In the genomic region with DNA sequence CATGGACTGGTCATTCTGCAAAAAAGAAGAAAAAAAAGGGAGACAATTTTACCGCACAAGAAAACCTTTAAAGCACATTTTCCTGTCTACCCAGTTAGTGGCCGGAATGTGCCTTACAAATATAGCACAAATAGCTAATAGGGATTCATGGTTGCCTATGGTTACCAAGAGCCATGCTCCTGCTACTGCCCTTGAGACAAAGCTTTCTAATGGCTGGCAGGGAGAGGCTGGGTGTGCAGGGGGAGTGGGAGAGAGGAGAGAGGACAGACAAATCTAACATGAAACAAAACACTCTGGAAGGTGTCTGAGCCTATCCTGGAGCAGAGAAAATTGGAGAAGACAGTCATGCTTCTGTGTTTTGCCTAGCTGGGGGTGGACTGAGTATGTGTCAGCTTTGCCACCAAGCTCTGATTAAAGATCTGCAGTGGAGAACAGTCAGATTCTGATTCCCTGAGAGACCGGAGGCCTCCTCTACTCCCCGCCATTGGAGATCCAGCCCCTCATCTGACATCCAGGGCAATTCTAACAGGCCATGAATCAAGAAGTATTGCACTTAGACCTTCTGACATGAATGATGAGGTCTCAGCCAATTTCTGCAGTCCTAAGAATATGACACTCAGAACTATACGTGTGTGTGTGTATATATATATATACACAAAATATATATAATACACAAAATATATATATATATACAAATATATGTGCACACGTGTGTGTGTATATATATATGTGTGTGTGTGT, we compare ENCODE assay signal across 15 cellular contexts.
A peak's percentile ranks its signal among the peaks of the same experiment; 100 is the strongest.
DNase-seq lines count a peak whose midpoint lies in the region; TF ChIP-seq lines count a peak whose summit lies in the region.
"Had no signal": no experiment of that assay in that cellular context is flagged by ENCODE, and none has a peak within 500 bp of the region (broad histone marks: within the 10 kb centered on the region; RNA-seq: fewer than 3 reads in every experiment).

No MANE protein-coding gene starts in this region.

- CTCF ChIA-PET in A673 (lab: Charles Lee): interaction anchor here (0.5 kb wide), 1 partner anchor 279 kb away, joined by 3 read pairs; no protein-coding TSS in a partner anchor

- H3F3A ChIP-seq in neural cell (ENCODE audit: insufficient read depth, low read length, poor library complexity, severe bottlenecking): peaks cover 4% of the 10 kb centered on the region

- no peak for DNase-seq in A673 (ENCODE audit: low spot score)
- DNase-seq in NCI-H2227 treated with DMSO at 0.1 percent for 48 hours (lab: John Stamatoyannopoulos, UW): peak; percentile 55
- no peak for DNase-seq in coronary artery (ENCODE audit: low spot score)
- DNase-seq in posterior vena cava (ENCODE audit: low spot score): no peak
- DNase-seq in NCI-H2081 (lab: John Stamatoyannopoulos, UW): no peak
- no peak for DNase-seq in ureter (ENCODE audit: low spot score)
- DNase-seq in MG63: no peak
- DNase-seq: activated CD8-positive, alpha-beta T cell treated with anti-CD3 and anti-CD28 coated beads, Interleukin-2, amount 10 ng/mL, durations not matched to agents 7 days and 5 days; activated gamma-delta T cell; cortex of kidney; H9; natural killer cell; NCI-H2029; T-helper 2 cell had no signal

- H3K27me3 ChIP-seq in A673 (replicated peaks; ENCODE audit: insufficient read depth, low read depth, low read length, poor library complexity): no peaks in the 10 kb centered on the region
- no peaks in the 10 kb centered on the region for H3K27me3 ChIP-seq in neural cell (ENCODE audit: insufficient read depth, low read depth, low read length)
- H3K27me3 ChIP-seq in MG63: no peaks in the 10 kb centered on the region

- no TSS peak for BruUV-seq in A673 (replicated peaks; lab: Mats Ljungman, UMichigan)

- H3K27ac ChIP-seq in A673 (ENCODE audit: low read depth, low read length, poor library complexity, severe bottlenecking) (peak overlapping the region; percentile 65), coronary artery (peak overlapping the region in 1 of 2 donors; percentile 79), neural cell (ENCODE audit: low read length) (peak overlapping the region; percentile 81)

- H3K9me3 ChIP-seq in A673 (ENCODE audit: low read depth, low read length, poor library complexity, severe bottlenecking) (peaks cover 3% of the 10 kb centered on the region), neural cell (ENCODE audit: low read length) (no peaks in the 10 kb centered on the region), MG63 (no peaks in the 10 kb centered on the region)

- peak overlapping the region; percentile 48 for H3K9ac ChIP-seq in neural cell (ENCODE audit: low read length)

- intact Hi-C loops in A673 (cut with micrococcal nuclease; ENCODE audit: unreplicated experiment) (no loop called here), posterior vena cava (cut with DNase I) (loop anchor here in 1 of 2 donors (10.0 kb wide), 1 partner anchor 1623 kb away; no protein-coding TSS in a partner anchor)

- H3K79me2 ChIP-seq in neural cell (replicated peaks; ENCODE audit: insufficient read depth, low read length): no peaks in the 10 kb centered on the region

- H3K4me3 ChIP-seq in A673 (ENCODE audit: low read depth, low read length, poor library complexity, severe bottlenecking): no peak overlapping the region
- peak overlapping the region; percentile 9 for H3K4me3 ChIP-seq in coronary artery
- peak overlapping the region; percentile 44 for H3K4me3 ChIP-seq in neural cell (ENCODE audit: low read length)
- no peak overlapping the region for H3K4me3 ChIP-seq in MG63

- peak overlapping the region; percentile 26 for H3K4me2 ChIP-seq in neural cell (ENCODE audit: low read length)

- H4K20me1 ChIP-seq in neural cell (ENCODE audit: insufficient read depth): no peaks in the 10 kb centered on the region

- H3K9me2 ChIP-seq in neural cell (ENCODE audit: insufficient read depth, low read length): no peaks in the 10 kb centered on the region

- TF ChIP-seq EP300 in neural cell (conservative IDR thresholded peaks at IDR 0.05; ENCODE audit: poor library complexity, severe bottlenecking): peak; percentile 57

- POLR2A ChIA-PET in A673 (lab: Charles Lee; ENCODE audit: low non-redundant PET): no interaction called here

- TF ChIP-seq RAD21 in neural cell (conservative IDR thresholded peaks at IDR 0.05): no peak

- H2AFZ ChIP-seq in neural cell (ENCODE audit: low read depth, low read length): no peak overlapping the region

- H3K4me1 ChIP-seq in A673 (ENCODE audit: insufficient read depth, low read length, poor library complexity, severe bottlenecking): peaks cover 35% of the 10 kb centered on the region

- H3K36me3 ChIP-seq in A673 (ENCODE audit: insufficient read depth, low read length, poor library complexity, severe bottlenecking) (no peaks in the 10 kb centered on the region), neural cell (ENCODE audit: insufficient read depth, low read length) (no peaks in the 10 kb centered on the region), MG63 (no peaks in the 10 kb centered on the region)

- TF ChIP-seq CTCF in A673 (conservative IDR thresholded peaks at IDR 0.05; ENCODE audit: low read depth, low read length) (no peak), coronary artery (IDR thresholded peaks at IDR 0.05) (no peak), neural cell (IDR thresholded peaks at IDR 0.05; ENCODE audit: poor library complexity, severe bottlenecking) (no peak)

TF ChIP-seq in neural cell, 6 proteins besides CTCF, POLR2A, EP300 and RAD21:
- TF ChIP-seq POLR2AphosphoS5 (IDR thresholded peaks at IDR 0.05) (peak; percentile 15), SMC3 (conservative IDR thresholded peaks at IDR 0.05; ENCODE audit: poor library complexity) (peak; percentile 44), EZH2 (IDR thresholded peaks at IDR 0.05; ENCODE audit: borderline replicate concordance, insufficient read depth, low read length, poor library complexity, severe bottlenecking) (no peak), TAF1 (IDR thresholded peaks at IDR 0.05; ENCODE audit: low read depth) (no peak), MXI1 (conservative IDR thresholded peaks at IDR 0.05; ENCODE audit: poor library complexity, severe bottlenecking) (peak; percentile 39)
- TF ChIP-seq, protein P1, sequence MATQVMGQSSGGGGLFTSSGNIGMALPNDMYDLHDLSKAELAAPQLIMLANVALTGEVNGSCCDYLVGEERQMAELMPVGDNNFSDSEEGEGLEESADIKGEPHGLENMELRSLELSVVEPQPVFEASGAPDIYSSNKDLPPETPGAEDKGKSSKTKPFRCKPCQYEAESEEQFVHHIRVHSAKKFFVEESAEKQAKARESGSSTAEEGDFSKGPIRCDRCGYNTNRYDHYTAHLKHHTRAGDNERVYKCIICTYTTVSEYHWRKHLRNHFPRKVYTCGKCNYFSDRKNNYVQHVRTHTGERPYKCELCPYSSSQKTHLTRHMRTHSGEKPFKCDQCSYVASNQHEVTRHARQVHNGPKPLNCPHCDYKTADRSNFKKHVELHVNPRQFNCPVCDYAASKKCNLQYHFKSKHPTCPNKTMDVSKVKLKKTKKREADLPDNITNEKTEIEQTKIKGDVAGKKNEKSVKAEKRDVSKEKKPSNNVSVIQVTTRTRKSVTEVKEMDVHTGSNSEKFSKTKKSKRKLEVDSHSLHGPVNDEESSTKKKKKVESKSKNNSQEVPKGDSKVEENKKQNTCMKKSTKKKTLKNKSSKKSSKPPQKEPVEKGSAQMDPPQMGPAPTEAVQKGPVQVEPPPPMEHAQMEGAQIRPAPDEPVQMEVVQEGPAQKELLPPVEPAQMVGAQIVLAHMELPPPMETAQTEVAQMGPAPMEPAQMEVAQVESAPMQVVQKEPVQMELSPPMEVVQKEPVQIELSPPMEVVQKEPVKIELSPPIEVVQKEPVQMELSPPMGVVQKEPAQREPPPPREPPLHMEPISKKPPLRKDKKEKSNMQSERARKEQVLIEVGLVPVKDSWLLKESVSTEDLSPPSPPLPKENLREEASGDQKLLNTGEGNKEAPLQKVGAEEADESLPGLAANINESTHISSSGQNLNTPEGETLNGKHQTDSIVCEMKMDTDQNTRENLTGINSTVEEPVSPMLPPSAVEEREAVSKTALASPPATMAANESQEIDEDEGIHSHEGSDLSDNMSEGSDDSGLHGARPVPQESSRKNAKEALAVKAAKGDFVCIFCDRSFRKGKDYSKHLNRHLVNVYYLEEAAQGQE (IDR thresholded peaks at IDR 0.05; ENCODE audit: borderline replicate concordance): peak; percentile 24

Comparison
In these comparisons a context has a peak if more than half of its experiments do, and no peak if none do; other contexts are left out.
1. H3K4me3 ChIP-seq: peak in coronary artery (single experiment) and neural cell (single experiment); none in A673 (single experiment) and MG63 (single experiment).